21 cellular contexts compared by ENCODE assay signal in the genomic region with DNA sequence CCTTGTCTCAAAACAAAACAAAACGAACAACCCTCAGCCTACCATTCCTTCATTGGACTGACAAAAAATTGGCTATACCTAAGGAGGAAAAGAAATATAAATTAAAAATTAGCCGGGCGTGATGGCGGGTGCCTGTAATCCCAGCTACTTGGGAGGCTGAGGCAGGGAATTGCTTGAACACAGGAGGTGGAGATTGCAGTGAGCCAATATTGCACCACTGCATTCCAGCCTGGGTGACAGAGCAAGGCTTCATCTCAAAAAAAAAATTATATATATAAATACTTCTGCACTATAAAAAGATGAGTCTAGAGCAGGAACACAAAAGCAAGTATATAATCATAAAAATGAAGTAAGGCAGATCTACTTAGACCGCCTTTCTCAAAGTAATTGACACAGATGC.
DNase-seq lines count a peak whose midpoint lies in the region; ATAC-seq and TF ChIP-seq lines count a peak whose summit lies in the region.
"Had no signal": no experiment of that assay in that cellular context is flagged by ENCODE, and none has a peak within 500 bp of the region (broad histone marks: within the 10 kb centered on the region; RNA-seq: fewer than 3 reads in every experiment).

No MANE protein-coding gene starts in this region.

- no peaks in the 10 kb centered on the region for H3K9me3 Mint-ChIP-seq in activated T-cell treated with anti-CD3 and anti-CD28 coated beads, Interleukin-2, amount 50 U/mL, for 24 hours
- H3K9me3 Mint-ChIP-seq: CD4-positive, alpha-beta T cell; GM23338; H9 had no signal

- H3K27me3 Mint-ChIP-seq in activated T-cell treated with anti-CD3 and anti-CD28 coated beads, Interleukin-2, amount 50 U/mL, for 24 hours, result peaks cover 6% of the 10 kb centered on the region

- intact Hi-C loops in left colon (cut with DNase I, micrococcal nuclease), result no loop called here

- H3K4me1 ChIP-seq in HAP-1, result peaks cover 12% of the 10 kb centered on the region

- H3K4me3 ChIP-seq in AG10803 (ENCODE audit: low read length) (no peak overlapping the region), epithelial cell of esophagus (ENCODE audit: low read length) (no peak overlapping the region), HAP-1 (no peak overlapping the region)
- H3K4me3 ChIP-seq: BLaER1 treated with 17β-estradiol and CSF1 and Interleukin-3, amounts not matched to agents 10 nM and 100 nM; GM12878; GM23338 had no signal

- DNase-seq in AG10803 (ENCODE audit: low read depth), result peak; percentile 37
- DNase-seq in HCEC 1CT, result peak; percentile 23
- DNase-seq in epithelial cell of esophagus (ENCODE audit: low read depth), result peak; percentile 36
- DNase-seq in left colon, result no peak
- DNase-seq in activated T-cell treated with anti-CD3 and anti-CD28 coated beads, Interleukin-2, amount 50 U/mL, for 24 hours, result no peak
- DNase-seq in HAP-1 (ENCODE audit: low spot score in 2 of 2), result no peak
- DNase-seq in RPMI8226, result no peak
- DNase-seq in NCI-H187 (lab: John Stamatoyannopoulos, UW), result no peak
- DNase-seq: AML-193; CD4-positive, alpha-beta T cell; EL; GDM1; H9; NCI-H1092 treated with DMSO at 0.1 percent for 48 hours; NCI-H1436; NCI-H187 treated with DMSO at 0.1 percent for 48 hours; NCI-H2107; SHP77 treated with DMSO at 0.1 percent for 48 hours had no signal

- H3K36me3 ChIP-seq in HAP-1 (replicated peaks), result no peaks in the 10 kb centered on the region
- H3K36me3 ChIP-seq: BLaER1 treated with 17β-estradiol and CSF1 and Interleukin-3, amounts not matched to agents 10 nM and 100 nM had no signal

- no peaks in the 10 kb centered on the region for H3K4me1 Mint-ChIP-seq in activated T-cell treated with anti-CD3 and anti-CD28 coated beads, Interleukin-2, amount 50 U/mL, for 24 hours (ENCODE audit: low read depth)

- no peak overlapping the region for H3K4me3 Mint-ChIP-seq in activated T-cell treated with anti-CD3 and anti-CD28 coated beads, Interleukin-2, amount 50 U/mL, for 24 hours
- H3K4me3 Mint-ChIP-seq: CD4-positive, alpha-beta T cell; GM23338; H9 had no signal

- in situ Hi-C loops in HAP-1 (cut with MboI; ENCODE audit: low sequenced_read_pairs), result no loop called here

- H3K36me3 Mint-ChIP-seq in activated T-cell treated with anti-CD3 and anti-CD28 coated beads, Interleukin-2, amount 50 U/mL, for 24 hours (ENCODE audit: low read depth), result no peaks in the 10 kb centered on the region

- TF ChIP-seq CTCF in AG10803 (conservative IDR thresholded peaks at IDR 0.05; ENCODE audit: low read length) (no peak), epithelial cell of esophagus (IDR thresholded peaks at IDR 0.05; ENCODE audit: insufficient read depth, low read depth, low read length, missing control alignments) (no peak)

- ATAC-seq in left colon, result peak; percentile 39
- ATAC-seq: GM12878, GM23338 had no signal

- no peaks in the 10 kb centered on the region for H3K9me3 ChIP-seq in HAP-1
- H3K9me3 ChIP-seq: BLaER1 treated with 17β-estradiol and CSF1 and Interleukin-3, amounts not matched to agents 10 nM and 100 nM had no signal

- H3K27ac Mint-ChIP-seq in activated T-cell treated with anti-CD3 and anti-CD28 coated beads, Interleukin-2, amount 50 U/mL, for 24 hours, result no peak overlapping the region
- H3K27ac Mint-ChIP-seq: CD4-positive, alpha-beta T cell; GM23338; H9 had no signal

- H3K27me3 ChIP-seq in HAP-1 (ENCODE audit: low read depth), result peaks cover 27% of the 10 kb centered on the region
- H3K27me3 ChIP-seq: BLaER1 treated with 17β-estradiol and CSF1 and Interleukin-3, amounts not matched to agents 10 nM and 100 nM had no signal

Comparison
In these comparisons a context has a peak if more than half of its experiments do, and no peak if none do; other contexts are left out.
1. DNase-seq: peak in AG10803 (single experiment), HCEC 1CT (single experiment) and epithelial cell of esophagus (single experiment); none in left colon (0 of 2), activated T-cell treated with anti-CD3 and anti-CD28 coated beads, Interleukin-2, amount 50 U/mL, for 24 hours (single experiment), HAP-1 (0 of 2), RPMI8226 (single experiment) and NCI-H187 (0 of 2).